In the genomic region with DNA sequence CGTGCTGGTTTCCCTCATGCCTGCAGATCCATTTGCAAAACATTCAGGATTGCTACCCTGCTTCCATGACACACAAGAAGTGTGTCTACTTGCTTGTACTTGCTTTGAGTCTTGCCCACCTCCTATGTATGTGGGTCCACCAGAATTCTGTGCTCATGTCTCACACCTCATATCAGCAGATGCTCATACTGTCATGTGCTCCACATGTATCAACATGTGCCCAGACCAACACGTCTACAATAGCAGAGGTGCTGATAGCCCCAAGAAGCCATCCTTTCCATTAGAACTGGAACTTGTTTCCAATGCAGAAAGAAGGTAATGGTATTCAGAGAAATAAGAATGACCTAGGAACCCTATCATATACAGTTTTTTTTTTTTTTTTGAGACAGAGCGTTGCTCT, we compare ENCODE assay signal across 8 cellular contexts. TPM values are rescaled to one million over a fixed set of nuclear protein-coding genes. Genes with fewer than 3 reads are reported as not detected.
"Had no signal": no experiment of that assay in that cellular context is flagged by ENCODE, and none has a peak within 500 bp of the region (broad histone marks: within the 10 kb centered on the region; RNA-seq: fewer than 3 reads in every experiment).

No MANE protein-coding gene starts in this region.

- H3K4me2 ChIP-seq: GM23338 had no signal

- H3K4me3 ChIP-seq: GM23338 had no signal

- FAIRE-seq: H1, H54 had no signal

- H2AFZ ChIP-seq: GM23338 had no signal

- H3K27ac ChIP-seq: HL-60 had no signal

- ATAC-seq: GM23338 had no signal

- DNase-seq: H9, HCEC 1CT, IMR-90 had no signal

RNA-seq across cellular contexts. Expression of a gene that starts 27.9 kb away (rescaled TPM):
- total RNA-seq: GM23338, H1, H9, HT1080, IMR-90 had no signal
- polyA plus RNA-seq: GM23338, H1, IMR-90 had no signal

RNA-seq across cellular contexts. Expression of a gene that starts 58.3 kb away (rescaled TPM):
- total RNA-seq: GM23338, H1, HT1080, IMR-90 had no signal
- polyA plus RNA-seq: GM23338, H1, IMR-90 had no signal
